In the genomic region with DNA sequence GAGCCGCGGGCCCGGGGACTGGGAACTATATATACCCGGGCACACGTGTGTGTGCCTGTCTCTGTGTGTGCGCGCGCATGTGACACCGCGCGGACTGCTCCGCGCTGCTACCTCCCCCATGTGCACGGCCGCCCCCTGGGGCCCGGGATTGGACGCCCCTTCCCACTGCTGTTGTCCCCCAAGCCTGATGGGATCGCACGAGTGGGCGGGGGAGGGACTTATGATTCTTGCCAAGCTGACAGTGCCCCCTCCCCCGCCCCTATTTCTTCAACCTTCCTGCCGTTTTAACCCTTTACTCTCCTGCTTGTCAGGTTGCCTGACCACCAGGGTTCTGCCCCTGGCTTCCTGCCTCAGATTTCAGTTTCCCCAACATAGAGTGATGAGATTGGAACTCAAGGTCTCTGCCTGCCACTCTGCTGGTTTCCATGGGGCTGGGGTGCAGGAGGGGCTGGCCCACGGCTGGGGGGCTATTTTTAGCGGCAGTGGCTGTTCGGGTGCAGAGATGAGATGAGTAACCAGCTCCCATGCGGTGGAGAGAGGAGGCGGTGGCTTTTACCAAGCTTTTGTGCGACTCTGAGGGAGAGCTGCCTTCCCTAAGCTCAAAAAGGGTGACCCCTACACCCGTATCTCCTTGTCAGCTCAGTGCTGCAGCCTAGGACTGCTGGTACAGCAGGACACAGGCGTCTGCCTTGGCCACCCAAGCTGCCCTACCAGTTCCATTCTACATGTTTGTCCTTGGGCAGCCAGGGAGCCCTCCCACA, we compare ENCODE assay signal across 8 cellular contexts. TPM values are rescaled to one million over a fixed set of nuclear protein-coding genes. Genes with fewer than 3 reads are reported as not detected.
DNase-seq lines count a peak whose midpoint lies in the region; ATAC-seq and TF ChIP-seq lines count a peak whose summit lies in the region.

A gene (minus strand): TSS at position 5 of the 761 bp plus-strand sequence. CDS start 88 bp downstream, outside the sequence.

- H3K9me3 ChIP-seq in SJCRH30 (replicated peaks) (no peaks in the 10 kb centered on the region), body of pancreas (no peaks in the 10 kb centered on the region)

- no peak for TF ChIP-seq POLR2A in body of pancreas (IDR thresholded peaks at IDR 0.05)

- H3K27me3 ChIP-seq in GM06990 (replicated peaks; ENCODE audit: control insufficient read depth, insufficient read depth, low read length): peaks cover 1% of the 10 kb centered on the region; the same call in 1 of the 2 replicates
- no peaks in the 10 kb centered on the region for H3K27me3 ChIP-seq in SJCRH30
- no peaks in the 10 kb centered on the region for H3K27me3 ChIP-seq in body of pancreas

- intact Hi-C loops in body of pancreas (cut with DNase I): no loop called here

- TF ChIP-seq CTCF in GM06990 (IDR thresholded peaks at IDR 0.05; ENCODE audit: insufficient read depth, low read length, poor library complexity, severe bottlenecking) (peak; percentile 20), body of pancreas (IDR thresholded peaks at IDR 0.05) (no peak)

- ATAC-seq in HG03159 (IDR thresholded peaks at IDR 0.05; ENCODE audit: unreplicated experiment) (peak; percentile 43), body of pancreas (no peak), GM21515 (IDR thresholded peaks at IDR 0.05; ENCODE audit: unreplicated experiment) (no peak)

- H3K4me1 ChIP-seq in SJCRH30 (peaks cover 16% of the 10 kb centered on the region), body of pancreas (peaks cover 37% of the 10 kb centered on the region)

- in situ Hi-C loops in G401 (cut with HindIII; ENCODE audit: low sequenced_read_pairs): no loop called here

- peak; percentile 82 for DNase-seq in GM06990 (ENCODE audit: extremely low read depth, insufficient read length)
- DNase-seq in SJCRH30: peak; percentile 92
- peak; percentile 24 to 52 (median 34) for DNase-seq in body of pancreas
- peak; percentile 56 for DNase-seq in iPS-NIHi11 (ENCODE audit: low spot score)
- DNase-seq in stimulated activated CD4-positive, alpha-beta T cell treated with anti-CD3 and anti-CD28 coated beads, Interleukin-15, amount 100 ng/mL, for 24 hours: peak; percentile 70
- no peak for DNase-seq in G401 (ENCODE audit: low spot score)

- peak within 1 kb of the TSS; percentile 45 for H3K27ac ChIP-seq in SJCRH30
- H3K27ac ChIP-seq in body of pancreas: no peak within 1 kb of the TSS

- 0 to 1% methylated on average over 6 to 26 of the region's 30 CpGs for WGBS in body of pancreas, 2 donors

- H3K36me3 ChIP-seq in GM06990 (ENCODE audit: control insufficient read depth, insufficient read depth, low read length): peaks cover 17% of the 10 kb centered on the region
- peaks cover 3% of the 10 kb centered on the region; the same call in 1 of the 2 replicates for H3K36me3 ChIP-seq in SJCRH30
- peaks cover 0 to 11% of the 10 kb centered on the region in 2 donors for H3K36me3 ChIP-seq in body of pancreas (replicated peaks in 1 of 2; ENCODE audit: insufficient read depth in 1 of 2, low read depth in 2 of 2)

- H3K4me3 ChIP-seq in GM06990 (replicated peaks; ENCODE audit: low read depth, low read length) (peak within 1 kb of the TSS; percentile 61), SJCRH30 (peak within 1 kb of the TSS; percentile 62), body of pancreas (peak within 1 kb of the TSS; percentile 18 to 50)

RNA-seq across cellular contexts. Expression of the gene that starts here (rescaled TPM):
- total RNA-seq in SJCRH30 (2014; rRNA removed; shearing (Covaris generic)): 5.0 and 5.5 TPM in 2 replicates
- total RNA-seq in body of pancreas: under 1 TPM in 1 of 2 donors, not detected in 1; 0.66 TPM
- total RNA-seq in G401 (2014; rRNA removed; shearing (Covaris generic)): 2.3 and 5.2 TPM in 2 replicates

Comparison
In these comparisons a context has a peak if more than half of its experiments do, and no peak if none do; other contexts are left out.
1. Peak in DNase-seq and H3K4me3 ChIP-seq in body of pancreas; RNA of the gene not detected or under 1 TPM.